In genomic region chr4:7195138-7195510, GRCh38 we compare ENCODE assay signal across 1 cellular context.
TF ChIP-seq lines count a peak whose summit lies in the region.

No MANE protein-coding gene starts in this region.

TF ChIP-seq in SK-N-SH, 30 proteins besides CTCF, POLR2A, EP300 and RAD21 (continued from another document):
- no peak for TF ChIP-seq EZH2phosphoT487 (IDR thresholded peaks at IDR 0.05; ENCODE audit: borderline replicate concordance, low read depth)
- TF ChIP-seq ELF1 (IDR thresholded peaks at IDR 0.05), result no peak
